ENCODE assay signal across 8 cellular contexts in the genomic region with DNA sequence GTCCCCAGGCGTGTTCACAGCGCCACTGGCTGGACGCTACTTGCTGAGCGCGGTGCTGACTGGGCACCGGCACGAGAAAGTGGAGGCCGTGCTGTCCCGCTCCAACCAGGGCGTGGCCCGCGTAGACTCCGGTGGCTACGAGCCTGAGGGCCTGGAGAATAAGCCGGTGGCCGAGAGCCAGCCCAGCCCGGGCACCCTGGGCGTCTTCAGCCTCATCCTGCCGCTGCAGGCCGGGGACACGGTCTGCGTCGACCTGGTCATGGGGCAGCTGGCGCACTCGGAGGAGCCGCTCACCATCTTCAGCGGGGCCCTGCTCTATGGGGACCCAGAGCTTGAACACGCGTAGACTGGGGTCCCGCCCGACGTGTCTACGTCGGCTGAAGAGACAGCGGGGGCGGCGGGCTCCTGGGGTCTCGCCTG. TPM values are rescaled to one million over a fixed set of nuclear protein-coding genes. Genes with fewer than 3 reads are reported as not detected.
DNase-seq lines count a peak whose midpoint lies in the region; ATAC-seq, FAIRE-seq and TF ChIP-seq lines count a peak whose summit lies in the region.

No MANE protein-coding gene starts in this region.

- H3K4me3 ChIP-seq in NT2/D1 (ENCODE audit: insufficient read length, low read depth) (peak overlapping the region; percentile 61), astrocyte (ENCODE audit: insufficient read depth, low read depth, low read length) (peak overlapping the region; percentile 57)

- no peaks in the 10 kb centered on the region for H3K79me2 ChIP-seq in astrocyte (ENCODE audit: insufficient read depth, low read length)

- no peak overlapping the region for H3K27ac ChIP-seq in astrocyte (ENCODE audit: low read depth, low read length)

- no peaks in the 10 kb centered on the region for H3K9me3 Mint-ChIP-seq in astrocyte (ENCODE audit: unreplicated experiment)

- intact Hi-C loops in posterior vena cava (cut with DNase I) = loop anchor here (2.0 to 10.0 kb wide), 3 partner anchors 33 to 113 kb away; a partner anchor contains a TSS

- H3K9me3 ChIP-seq in NT2/D1 (ENCODE audit: insufficient read depth, low read length) = no peaks in the 10 kb centered on the region
- no peaks in the 10 kb centered on the region for H3K9me3 ChIP-seq in astrocyte (ENCODE audit: insufficient read depth, low read depth, low read length)

- H3K27me3 Mint-ChIP-seq in astrocyte (ENCODE audit: low read depth, unreplicated experiment) = peaks cover 13% of the 10 kb centered on the region

- H4K20me1 ChIP-seq in astrocyte (ENCODE audit: insufficient read depth, low read length) = peaks cover 11% of the 10 kb centered on the region

- H3K27me3 ChIP-seq in NT2/D1 (ENCODE audit: insufficient read depth, insufficient read length) = peaks cover 11% of the 10 kb centered on the region
- H3K27me3 ChIP-seq in astrocyte (ENCODE audit: insufficient read depth, low read length) = no peaks in the 10 kb centered on the region

- H2AFZ ChIP-seq in astrocyte (ENCODE audit: low read depth, low read length) = peak overlapping the region; percentile 90

- TF ChIP-seq CTCF in astrocyte (IDR thresholded peaks at IDR 0.05; ENCODE audit: insufficient read depth, low read depth, low read length) = peak; percentile 18

- peaks cover 8% of the 10 kb centered on the region for H3K4me1 ChIP-seq in NT2/D1 (ENCODE audit: insufficient read depth, insufficient read length)
- H3K4me1 ChIP-seq in astrocyte (ENCODE audit: insufficient read depth, low read length) = peaks cover 27% of the 10 kb centered on the region

- H3K27ac Mint-ChIP-seq in astrocyte (ENCODE audit: unreplicated experiment) = no peak overlapping the region

- H3K9ac ChIP-seq in NT2/D1 (ENCODE audit: insufficient read length, low read depth) = peak overlapping the region; percentile 90
- peak overlapping the region; percentile 80 for H3K9ac ChIP-seq in astrocyte (ENCODE audit: low read length)

- peaks cover 10% of the 10 kb centered on the region for H3K4me1 Mint-ChIP-seq in astrocyte (ENCODE audit: low read depth, unreplicated experiment)

- peak; percentile 7 for ATAC-seq in HG02678 (IDR thresholded peaks at IDR 0.05; ENCODE audit: unreplicated experiment)
- ATAC-seq in HG03460 (IDR thresholded peaks at IDR 0.05; ENCODE audit: unreplicated experiment) = no peak

- FAIRE-seq in astrocyte (lab: Jason Lieb, UNC) = no peak

- no peaks in the 10 kb centered on the region for H3K36me3 ChIP-seq in NT2/D1 (ENCODE audit: insufficient read depth, insufficient read length, low read length)
- peaks cover 2% of the 10 kb centered on the region for H3K36me3 ChIP-seq in astrocyte (ENCODE audit: insufficient read depth, low read length)

- H3K4me2 ChIP-seq in astrocyte (ENCODE audit: low read length) = peak overlapping the region; percentile 91

- no peaks in the 10 kb centered on the region for H3K36me3 Mint-ChIP-seq in astrocyte (ENCODE audit: low read depth, unreplicated experiment)

- DNase-seq in SIG-M5 treated with dmso at 0.1 percent for 504 hours (lab: John Stamatoyannopoulos, UW; ENCODE audit: unreplicated experiment) (peak; percentile 29), SIG-M5 (lab: John Stamatoyannopoulos, UW) (no peak), NT2/D1 (ENCODE audit: low read depth, low spot score) (peak; percentile 43), astrocyte (ENCODE audit: low read depth) (peak; percentile 50), hepatic stellate cell (ENCODE audit: low spot score) (peak; percentile 60), posterior vena cava (ENCODE audit: low spot score) (peak; percentile 94)

- peak overlapping the region; percentile 69 for H3K4me3 Mint-ChIP-seq in astrocyte (ENCODE audit: unreplicated experiment)

RNA-seq across cellular contexts. Expression of a gene that starts 0.9 kb away (rescaled TPM):
- total RNA-seq in astrocyte (0.94 and 0.95 TPM in 2 replicates), posterior vena cava (1 to 10 TPM; 5.7 to 7.8 TPM)

RNA-seq across cellular contexts. Expression of a gene that starts 7.3 kb away (rescaled TPM):
- total RNA-seq in astrocyte (0.95 and 1.2 TPM in 2 replicates), posterior vena cava (100 to 1,000 TPM; 178 to 323 TPM)

RNA-seq across cellular contexts. Expression of a gene that starts 14.2 kb away (rescaled TPM):
- 395 and 419 TPM in 2 replicates for total RNA-seq in astrocyte
- total RNA-seq in posterior vena cava = 100 to 1,000 TPM; 222 to 314 TPM

RNA-seq across cellular contexts. Expression of a gene that starts 33.2 kb away (rescaled TPM):
- total RNA-seq in astrocyte (1.8 and 3.0 TPM in 2 replicates), posterior vena cava (10 to 100 TPM; 25.8 to 27.8 TPM)

RNA-seq across cellular contexts. Expression of a gene that starts 34.2 kb away (rescaled TPM):
- 19.9 and 20.7 TPM in 2 replicates for total RNA-seq in astrocyte
- 10 to 100 TPM; 20.0 to 22.9 TPM for total RNA-seq in posterior vena cava

Comparison
In these comparisons a context has a peak if more than half of its experiments do, and no peak if none do; other contexts are left out.
1. RNA of a gene that starts 7.3 kb away (total RNA-seq): 178 to 323 TPM in posterior vena cava; 0.95 to 1.2 TPM in astrocyte; every median in the first group is over 10 times any median in the second.